ENCODE assay signal across 21 cellular contexts in the genomic region with DNA sequence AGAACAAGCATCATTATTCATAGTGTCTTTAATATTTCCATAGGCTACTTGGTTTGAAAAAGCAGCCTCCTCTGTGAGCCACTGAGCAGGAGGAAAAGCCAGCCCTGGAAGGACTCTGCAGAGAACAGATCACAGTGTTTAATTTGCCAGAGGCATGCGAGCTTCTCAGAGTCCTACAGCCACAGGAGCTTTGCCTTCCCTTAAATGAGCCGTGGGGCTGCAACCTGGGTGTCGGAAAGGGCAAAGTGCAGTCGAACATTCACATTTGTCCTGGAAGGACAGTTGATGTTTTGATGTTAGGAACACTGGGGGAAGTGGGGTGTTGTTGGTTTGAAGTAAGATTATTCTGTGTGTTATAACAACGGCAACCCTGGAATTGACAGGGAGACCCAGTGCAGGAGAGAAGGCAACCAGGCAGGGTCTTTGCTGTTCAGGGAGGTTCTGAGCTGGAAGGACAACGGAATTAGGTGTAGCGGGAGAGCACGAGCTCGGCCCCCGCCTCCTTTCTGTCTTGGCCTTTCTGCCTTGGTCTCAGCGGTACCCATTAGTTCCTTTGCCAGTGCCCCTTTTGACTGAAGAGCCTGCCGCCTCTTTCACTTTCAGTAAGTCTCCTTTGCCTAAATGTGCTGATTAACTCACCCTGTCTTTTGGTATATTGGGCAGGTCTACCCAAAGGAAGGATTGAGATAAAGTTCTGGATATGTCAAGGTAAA.
DNase-seq lines count a peak whose midpoint lies in the region; ATAC-seq and TF ChIP-seq lines count a peak whose summit lies in the region.
"Had no signal": no experiment of that assay in that cellular context is flagged by ENCODE, and none has a peak within 500 bp of the region (broad histone marks: within the 10 kb centered on the region; RNA-seq: fewer than 3 reads in every experiment).

No MANE protein-coding gene starts in this region.

- intact Hi-C loops in left colon (cut with DNase I, micrococcal nuclease): no loop called here

- H3K27me3 Mint-ChIP-seq in type B pancreatic cell: no peaks in the 10 kb centered on the region

- DNase-seq in NCI-H1092 treated with DMSO at 0.1 percent for 48 hours (lab: John Stamatoyannopoulos, UW) (peak; percentile 77), NCI-H1092 (lab: John Stamatoyannopoulos, UW) (no peak), NCI-H748 (lab: John Stamatoyannopoulos, UW; ENCODE audit: unreplicated experiment) (peak; percentile 73), left colon (peak in 1 of 2 donors; percentile 27), type B pancreatic cell (ENCODE audit: extremely low spot score, unreplicated experiment) (no peak), medulla oblongata (ENCODE audit: extremely low spot score) (no peak)
- no peak for DNase-seq in NK-92 treated with Interleukin-12 subunit alpha and Interleukin-12 subunit beta, amount 100 ng/mL, for 24 hours (lab: John Stamatoyannopoulos, UW)
- DNase-seq: 8988T; activated naive CD8-positive, alpha-beta T cell treated with anti-CD3 and anti-CD28 coated beads, Interleukin-2, amount 10 ng/mL, durations not matched to agents 7 days and 5 days; BE2C; heart left ventricle; left ventricle myocardium superior; MM.1S; NCI-H2171; nucleus accumbens; SW 1271; thyroid gland had no signal

- no peak for TF ChIP-seq CTCF in type B pancreatic cell (conservative IDR thresholded peaks at IDR 0.05)

- H3K36me3 Mint-ChIP-seq in type B pancreatic cell: no peaks in the 10 kb centered on the region
- H3K36me3 Mint-ChIP-seq: activated naive CD8-positive, alpha-beta T cell treated with anti-CD3 and anti-CD28 coated beads, Interleukin-2, amount 10 ng/mL, durations not matched to agents 7 days and 5 days; brain had no signal

- peak; percentile 68 for ATAC-seq in left colon
- ATAC-seq in HG03442 (IDR thresholded peaks at IDR 0.05; ENCODE audit: unreplicated experiment): no peak
- ATAC-seq: heart left ventricle; left ventricle myocardium superior; stimulated activated memory B cell treated with anti-CD40 and anti-IgM and Interleukin-4, amounts not matched to agents 10 μg/mL and 1 μg/mL and 100 μg/mL, for 72 hours had no signal

- peaks cover 7% of the 10 kb centered on the region for H3K4me1 Mint-ChIP-seq in type B pancreatic cell (ENCODE audit: unreplicated experiment)
- H3K4me1 Mint-ChIP-seq: activated naive CD8-positive, alpha-beta T cell treated with anti-CD3 and anti-CD28 coated beads, Interleukin-2, amount 10 ng/mL, durations not matched to agents 7 days and 5 days; stimulated activated memory B cell treated with anti-CD40 and anti-IgM and Interleukin-4, amounts not matched to agents 10 μg/mL and 1 μg/mL and 100 μg/mL, for 72 hours had no signal

- H3K27ac Mint-ChIP-seq in type B pancreatic cell: peak overlapping the region; percentile 45
- H3K27ac Mint-ChIP-seq: activated naive CD8-positive, alpha-beta T cell treated with anti-CD3 and anti-CD28 coated beads, Interleukin-2, amount 10 ng/mL, durations not matched to agents 7 days and 5 days; activated T-helper 1 cell treated with anti-CD3 and anti-CD28 coated beads, Interleukin-12 subunit alpha, Interleukin-12 subunit beta, Interleukin-2, Interleukin-4 antibody, amounts not matched to agents 30 ng/mL and 10 ng/mL and 1 ng/mL, durations not matched to agents 14 hours and 24 hours and 36 hours; stimulated activated memory B cell treated with anti-CD40 and anti-IgM and Interleukin-4, amounts not matched to agents 10 μg/mL and 1 μg/mL and 100 μg/mL, for 72 hours had no signal

- H3K9me3 Mint-ChIP-seq in type B pancreatic cell: peaks cover 9% of the 10 kb centered on the region

- peak overlapping the region; percentile 39 for H3K4me3 Mint-ChIP-seq in type B pancreatic cell
- H3K4me3 Mint-ChIP-seq: activated naive CD8-positive, alpha-beta T cell treated with anti-CD3 and anti-CD28 coated beads, Interleukin-2, amount 10 ng/mL, durations not matched to agents 7 days and 5 days; activated T-helper 1 cell treated with anti-CD3 and anti-CD28 coated beads, Interleukin-12 subunit alpha, Interleukin-12 subunit beta, Interleukin-2, Interleukin-4 antibody, amounts not matched to agents 30 ng/mL and 10 ng/mL and 1 ng/mL, durations not matched to agents 14 hours and 24 hours and 36 hours; brain; stimulated activated memory B cell treated with anti-CD40 and anti-IgM and Interleukin-4, amounts not matched to agents 10 μg/mL and 1 μg/mL and 100 μg/mL, for 72 hours had no signal

Comparison
In these comparisons a context has a peak if more than half of its experiments do, and no peak if none do; other contexts are left out.
1. DNase-seq: peak in NCI-H1092 treated with DMSO at 0.1 percent for 48 hours (single experiment) and NCI-H748 (single experiment); none in NCI-H1092 (single experiment), type B pancreatic cell (single experiment), NK-92 treated with Interleukin-12 subunit alpha and Interleukin-12 subunit beta, amount 100 ng/mL, for 24 hours (single experiment) and medulla oblongata (single experiment).